ENCODE assay signal across 2 cellular contexts in genomic region chr9:31753756-31754155, GRCh38.
TF ChIP-seq lines count a peak whose summit lies in the region.

No MANE protein-coding gene starts in this region.

TF ChIP-seq in HepG2, 621 proteins besides CTCF, POLR2A, EP300 and RAD21 (continued from another document):
- TF ChIP-seq MAFK (conservative IDR thresholded peaks at IDR 0.05 in 1 of 2, IDR thresholded peaks at IDR 0.05 in 1 of 2; ENCODE audit: low read length in 2 of 2): peak; percentile 65 to 87
TF ChIP-seq in HepG2: peak in this region for 2.

TF ChIP-seq in A549, 52 proteins besides CTCF, POLR2A, EP300 and RAD21:
- TF ChIP-seq, protein P1, sequence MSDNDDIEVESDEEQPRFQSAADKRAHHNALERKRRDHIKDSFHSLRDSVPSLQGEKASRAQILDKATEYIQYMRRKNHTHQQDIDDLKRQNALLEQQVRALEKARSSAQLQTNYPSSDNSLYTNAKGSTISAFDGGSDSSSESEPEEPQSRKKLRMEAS (IDR thresholded peaks at IDR 0.05): no peak
- TF ChIP-seq MAFK (IDR thresholded peaks at IDR 0.05; ENCODE audit: partially characterized antibody): peak; percentile 64
